ENCODE assay signal across 24 cellular contexts in the genomic region with DNA sequence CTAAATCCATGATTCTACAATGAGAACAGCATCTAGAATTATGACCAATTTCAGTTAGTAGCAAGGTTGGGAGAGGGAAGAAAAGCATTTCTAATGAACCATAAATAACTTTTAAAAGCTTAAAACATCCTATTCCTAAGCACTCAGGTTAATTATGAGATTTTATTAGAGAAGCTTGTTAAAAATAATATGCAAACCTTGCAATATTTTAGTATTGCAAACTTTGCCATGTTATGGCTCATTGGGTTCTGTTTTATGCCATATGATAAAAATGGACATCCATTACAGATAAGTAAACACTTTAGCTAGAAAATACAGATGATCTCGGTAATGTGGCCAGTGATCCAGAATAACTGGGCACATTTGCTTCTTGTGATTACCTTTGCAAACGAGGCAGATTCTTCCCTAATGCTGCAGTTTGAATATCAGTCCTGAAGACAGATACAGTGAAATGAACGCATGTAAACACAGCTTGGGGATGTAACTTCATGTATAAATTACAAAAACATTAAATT.
"Had no signal": no experiment of that assay in that cellular context is flagged by ENCODE, and none has a peak within 500 bp of the region (broad histone marks: within the 10 kb centered on the region; RNA-seq: fewer than 3 reads in every experiment).

No MANE protein-coding gene starts in this region.

- H3K9me3 ChIP-seq: MG63 had no signal

- H2AFZ ChIP-seq: PC-9 had no signal

- DNase-seq: activated CD4-positive, alpha-beta T cell treated with anti-CD3 and anti-CD28 coated beads for 48 hours; activated CD4-positive, alpha-beta T cell treated with anti-CD3 and anti-CD28 coated beads, Interleukin-2, amount 50 U/mL, for 48 hours; activated CD4-positive, CD25-positive, alpha-beta regulatory T cell treated with anti-CD3 and anti-CD28 coated beads, Interleukin-2, amount 50 U/mL, for 72 hours; activated effector memory CD4-positive, alpha-beta T cell treated with anti-CD3 and anti-CD28 coated beads, Interleukin-2, amount 50 U/mL, for 16 hours; activated naive CD4-positive, alpha-beta T cell treated with Interleukin-2 at 50 U/mL for 16 hours; activated T-cell treated with anti-CD3 and anti-CD28 coated beads, Interleukin-2, amount 50 U/mL, for 4 hours; amygdala; brain microvascular endothelial cell; MG63; MV-4-11; NCI-H1092 treated with DMSO at 0.1 percent for 48 hours; NCI-H1417 treated with DMSO at 0.1 percent for 48 hours; NCI-H1694; NCI-H2029; NCI-H2107; NCI-H345; NCI-H510A treated with DMSO at 0.1 percent for 48 hours; PC-9; SIG-M5; T-helper 17 cell; T-helper 9 cell had no signal

- FAIRE-seq: astrocyte had no signal

- H3K27me3 ChIP-seq: brain microvascular endothelial cell, MG63 had no signal

- H3K27ac ChIP-seq: brain microvascular endothelial cell, KMS-11, PC-9 had no signal

- ATAC-seq: activated T-cell treated with anti-CD3 and anti-CD28 coated beads, Interleukin-2, amount 50 U/mL, for 4 hours; T-helper 17 cell; WTC11 had no signal

- H3K4me2 ChIP-seq: KMS-11, PC-9 had no signal

- H3K4me3 ChIP-seq: MG63, PC-9 had no signal

- H3K9ac ChIP-seq: KMS-11 had no signal

- H3K36me3 ChIP-seq: brain microvascular endothelial cell, MG63 had no signal
